7 cellular contexts compared by ENCODE assay signal in genomic region chr10:5812283-5813090, GRCh38. TPM values are rescaled to one million over a fixed set of nuclear protein-coding genes. Genes with fewer than 3 reads are reported as not detected.
DNase-seq lines count a peak whose midpoint lies in the region; ATAC-seq and TF ChIP-seq lines count a peak whose summit lies in the region.

No MANE protein-coding gene starts in this region.

- DNase-seq in NCI-H774 (lab: John Stamatoyannopoulos, UW) (peak; percentile 10), foreskin keratinocyte (peak in 1 of 2 donors; percentile 22), tibial nerve (ENCODE audit: low spot score in 2 of 2) (peak in 1 of 2 donors; percentile 27)
- peak; percentile 33 for DNase-seq in activated effector memory CD4-positive, alpha-beta T cell treated with Interleukin-2 at 50 U/mL for 16 hours

- peak overlapping the region; percentile 24 for H2AFZ ChIP-seq in neuron (ENCODE audit: low read depth, low read length)

- ATAC-seq in GM18517 (IDR thresholded peaks at IDR 0.05; ENCODE audit: unreplicated experiment) (peak; percentile 3), HG02763 (IDR thresholded peaks at IDR 0.05; ENCODE audit: unreplicated experiment) (peak; percentile 27), foreskin keratinocyte (peak; percentile 32)

- peak overlapping the region; percentile 85 for H3K27ac ChIP-seq in foreskin keratinocyte
- H3K27ac ChIP-seq in tibial nerve = peak overlapping the region; percentile 89 to 99 (median 94)

- H3K9me3 ChIP-seq in neuron (ENCODE audit: low read length) (no peaks in the 10 kb centered on the region), tibial nerve (no peaks in the 10 kb centered on the region)

- TF ChIP-seq CTCF in foreskin keratinocyte (conservative IDR thresholded peaks at IDR 0.05) = no peak
- no peak for TF ChIP-seq CTCF in tibial nerve (IDR thresholded peaks at IDR 0.05)

- no peaks in the 10 kb centered on the region for H3K27me3 ChIP-seq in foreskin keratinocyte
- no peaks in the 10 kb centered on the region for H3K27me3 ChIP-seq in neuron (ENCODE audit: insufficient read depth, low read length)
- H3K27me3 ChIP-seq in tibial nerve = no peaks in the 10 kb centered on the region

- TF ChIP-seq POLR2A in tibial nerve (IDR thresholded peaks at IDR 0.05) = no peak

- H3K4me3 ChIP-seq in neuron (ENCODE audit: low read length) = peak overlapping the region; percentile 84
- H3K4me3 ChIP-seq in tibial nerve = peak overlapping the region; percentile 73 to 100 (median 89)

- peaks cover 28% of the 10 kb centered on the region for H3K4me1 ChIP-seq in foreskin keratinocyte
- H3K4me1 ChIP-seq in neuron (ENCODE audit: insufficient read depth, low read length) = peaks cover 28% of the 10 kb centered on the region
- H3K4me1 ChIP-seq in tibial nerve = peaks cover 0 to 56% (median 34%) of the 10 kb centered on the region in 4 donors

- TF ChIP-seq EP300 in tibial nerve (IDR thresholded peaks at IDR 0.05) = no peak

- H3K36me3 ChIP-seq in neuron (ENCODE audit: insufficient read depth, low read length) (peaks cover 6% of the 10 kb centered on the region), tibial nerve (no peaks in the 10 kb centered on the region)

- WGBS in tibial nerve, 2 donors = 0 to 1% methylated on average over 24 to 49 of the region's 49 CpGs

RNA-seq across cellular contexts. Expression of gene GDI2, which starts 0.7 kb away (rescaled TPM):
- total RNA-seq in foreskin keratinocyte (263 and 264 TPM in 2 replicates), tibial nerve (100 to 1,000 TPM; 175 to 225 (median 199) TPM)
- 135 and 150 TPM in 2 replicates for polyA plus RNA-seq in foreskin keratinocyte
